29 cellular contexts compared by ENCODE assay signal in the genomic region with DNA sequence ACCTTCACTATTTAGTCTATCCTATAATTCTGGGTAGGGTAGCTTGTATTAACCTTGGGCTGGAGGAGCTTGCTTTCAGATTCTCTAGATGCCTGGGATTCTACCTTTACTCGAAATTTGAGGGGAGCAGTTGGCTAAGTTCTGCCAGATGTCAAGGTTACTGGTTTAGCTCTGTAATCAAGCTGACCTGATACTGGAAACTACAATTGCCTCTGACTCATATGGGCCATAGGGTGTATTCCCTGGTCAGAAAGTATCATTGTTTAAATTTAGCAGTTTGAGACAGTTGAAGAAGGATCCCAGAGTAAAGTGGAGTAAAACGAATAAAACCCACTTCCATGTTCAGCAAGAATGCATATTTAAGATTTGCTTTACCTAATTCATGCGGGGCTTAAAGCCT.
"Had no signal": no experiment of that assay in that cellular context is flagged by ENCODE, and none has a peak within 500 bp of the region (broad histone marks: within the 10 kb centered on the region; RNA-seq: fewer than 3 reads in every experiment).

No MANE protein-coding gene starts in this region.

- H3K4me3 ChIP-seq: stomach, suprapubic skin, testis, thoracic aorta, thyroid gland, tibial artery, tibial nerve, transverse colon, upper lobe of left lung, upper lobe of right lung, uterus, vagina had no signal

- H3K36me3 ChIP-seq: stomach, suprapubic skin, thoracic aorta, thyroid gland, tibial artery, tibial nerve, transverse colon, upper lobe of left lung, upper lobe of right lung, uterus, vagina had no signal

- H3K4me1 Mint-ChIP-seq: stimulated activated effector memory CD8-positive, alpha-beta T cell treated with anti-CD3 and anti-CD28 coated beads, Interleukin-12 subunit alpha, Interleukin-12 subunit beta, amount 100 ng/mL, for 72 hours; stimulated activated memory B cell treated with anti-CD40 and anti-IgM and Interleukin-4, amounts not matched to agents 10 μg/mL and 1 μg/mL and 100 μg/mL, for 72 hours; stimulated activated naive B cell treated with anti-CD40 and anti-IgM and Interleukin-4, amounts not matched to agents 10 μg/mL and 1 μg/mL and 100 μg/mL, for 72 hours; stimulated activated naive CD8-positive, alpha-beta T cell treated with anti-CD3 and anti-CD28 coated beads, Interleukin-15, amount 100 ng/mL, for 72 hours had no signal

- H3K27ac ChIP-seq: stomach, suprapubic skin, testis, thoracic aorta, thyroid gland, tibial artery, tibial nerve, transverse colon, upper lobe of left lung, upper lobe of right lung, uterus, vagina had no signal

- H3K4me1 ChIP-seq: stomach, suprapubic skin, testis, thyroid gland, tibial artery, tibial nerve, transverse colon, upper lobe of left lung, upper lobe of right lung, uterus, vagina had no signal

- H3K4me3 Mint-ChIP-seq: stimulated activated effector memory CD8-positive, alpha-beta T cell treated with anti-CD3 and anti-CD28 coated beads, Interleukin-12 subunit alpha, Interleukin-12 subunit beta, amount 100 ng/mL, for 72 hours; stimulated activated memory B cell treated with anti-CD40 and anti-IgM and Interleukin-4, amounts not matched to agents 10 μg/mL and 1 μg/mL and 100 μg/mL, for 72 hours; stimulated activated naive B cell treated with anti-CD40 and anti-IgM and Interleukin-4, amounts not matched to agents 10 μg/mL and 1 μg/mL and 100 μg/mL, for 72 hours; stimulated activated naive CD8-positive, alpha-beta T cell treated with anti-CD3 and anti-CD28 coated beads, Interleukin-15, amount 100 ng/mL, for 72 hours; stimulated activated naive CD8-positive, alpha-beta T cell treated with anti-CD3 and anti-CD28 coated beads, Interleukin-15, Interleukin-2, amounts not matched to agents 100 ng/mL and 50 ng/mL, for 24 hours; type B pancreatic cell had no signal

- H3K9me3 Mint-ChIP-seq: stimulated activated naive CD8-positive, alpha-beta T cell treated with anti-CD3 and anti-CD28 coated beads, Interleukin-15, Interleukin-2, amounts not matched to agents 100 ng/mL and 50 ng/mL, for 24 hours had no signal

- H3K9me3 ChIP-seq: suprapubic skin, testis, thoracic aorta, thyroid gland, tibial artery, tibial nerve, transverse colon, upper lobe of left lung, upper lobe of right lung, uterus, vagina had no signal

- ATAC-seq: stimulated activated effector memory CD8-positive, alpha-beta T cell treated with anti-CD3 and anti-CD28 coated beads, Interleukin-12 subunit alpha, Interleukin-12 subunit beta, amount 100 ng/mL, for 72 hours; stimulated activated memory B cell treated with anti-CD40 and anti-IgM and Interleukin-4, amounts not matched to agents 10 μg/mL and 1 μg/mL and 100 μg/mL, for 72 hours; stimulated activated naive B cell treated with anti-CD40 and anti-IgM and Interleukin-4, amounts not matched to agents 10 μg/mL and 1 μg/mL and 100 μg/mL, for 72 hours; stimulated activated naive CD8-positive, alpha-beta T cell treated with anti-CD3 and anti-CD28 coated beads, Interleukin-15, amount 100 ng/mL, for 72 hours; stimulated activated naive CD8-positive, alpha-beta T cell treated with anti-CD3 and anti-CD28 coated beads, Interleukin-15, Interleukin-2, amounts not matched to agents 100 U/mL and 50 U/mL, for 24 hours; upper lobe of right lung had no signal

- H3K27ac Mint-ChIP-seq: stimulated activated effector memory CD8-positive, alpha-beta T cell treated with anti-CD3 and anti-CD28 coated beads, Interleukin-12 subunit alpha, Interleukin-12 subunit beta, amount 100 ng/mL, for 72 hours; stimulated activated memory B cell treated with anti-CD40 and anti-IgM and Interleukin-4, amounts not matched to agents 10 μg/mL and 1 μg/mL and 100 μg/mL, for 72 hours; stimulated activated naive B cell treated with anti-CD40 and anti-IgM and Interleukin-4, amounts not matched to agents 10 μg/mL and 1 μg/mL and 100 μg/mL, for 72 hours; stimulated activated naive CD8-positive, alpha-beta T cell treated with anti-CD3 and anti-CD28 coated beads, Interleukin-15, amount 100 ng/mL, for 72 hours; stimulated activated naive CD8-positive, alpha-beta T cell treated with anti-CD3 and anti-CD28 coated beads, Interleukin-15, Interleukin-2, amounts not matched to agents 100 ng/mL and 50 ng/mL, for 24 hours; type B pancreatic cell had no signal

- DNase-seq: stimulated activated CD4-positive, alpha-beta T cell treated with anti-CD3 and anti-CD28 coated beads, Interleukin-2, amount 100 ng/mL, for 48 hours; stimulated activated CD4-positive, alpha-beta T cell treated with anti-CD3 and anti-CD28 coated beads, Interleukin-4, amount 100 ng/mL, for 1 hour; stimulated activated CD4-positive, alpha-beta T cell treated with anti-CD3 and anti-CD28 coated beads, Interleukin-4, amount 100 ng/mL, for 24 hours; stimulated activated CD4-positive, alpha-beta T cell treated with anti-CD3 and anti-CD28 coated beads, Interleukin-4, amount 100 ng/mL, for 4 hours; stimulated activated CD8-positive, alpha-beta memory T cell treated with anti-CD3 and anti-CD28 coated beads, Interleukin-4, amount 100 ng/mL, for 48 hours; stimulated activated naive B cell treated with anti-CD40 and anti-IgM and Interleukin-4, amounts not matched to agents 10 μg/mL and 1 μg/mL and 100 μg/mL, for 72 hours; stimulated activated naive CD4-positive, alpha-beta T cell; stimulated activated naive CD4-positive, alpha-beta T cell treated with Interleukin-2 at 50 U/mL for 16 hours; stimulated activated naive CD8-positive, alpha-beta T cell treated with anti-CD3 and anti-CD28 coated beads, Interleukin-15, amount 100 ng/mL, for 72 hours; stimulated activated naive CD8-positive, alpha-beta T cell treated with anti-CD3 and anti-CD28 coated beads, Interleukin-15, Interleukin-2, amounts not matched to agents 100 U/mL and 50 U/mL, for 24 hours; stomach; substantia nigra; testis; thyroid gland; tibial artery; transverse colon; trophoblast cell; upper lobe of left lung; upper lobe of right lung; uterus had no signal

- H3K27me3 Mint-ChIP-seq: stimulated activated memory B cell treated with anti-CD40 and anti-IgM and Interleukin-4, amounts not matched to agents 10 μg/mL and 1 μg/mL and 100 μg/mL, for 72 hours; stimulated activated naive B cell treated with anti-CD40 and anti-IgM and Interleukin-4, amounts not matched to agents 10 μg/mL and 1 μg/mL and 100 μg/mL, for 72 hours; stimulated activated naive CD8-positive, alpha-beta T cell treated with anti-CD3 and anti-CD28 coated beads, Interleukin-15, amount 100 ng/mL, for 72 hours; stimulated activated naive CD8-positive, alpha-beta T cell treated with anti-CD3 and anti-CD28 coated beads, Interleukin-15, Interleukin-2, amounts not matched to agents 100 ng/mL and 50 ng/mL, for 24 hours; type B pancreatic cell had no signal

- H3K27me3 ChIP-seq: stomach, suprapubic skin, testis, thyroid gland, tibial artery, tibial nerve, transverse colon, upper lobe of left lung, upper lobe of right lung, uterus, vagina had no signal

- H3K36me3 Mint-ChIP-seq: stimulated activated effector memory CD8-positive, alpha-beta T cell treated with anti-CD3 and anti-CD28 coated beads, Interleukin-12 subunit alpha, Interleukin-12 subunit beta, amount 100 ng/mL, for 72 hours; stimulated activated memory B cell treated with anti-CD40 and anti-IgM and Interleukin-4, amounts not matched to agents 10 μg/mL and 1 μg/mL and 100 μg/mL, for 72 hours; stimulated activated naive B cell treated with anti-CD40 and anti-IgM and Interleukin-4, amounts not matched to agents 10 μg/mL and 1 μg/mL and 100 μg/mL, for 72 hours; type B pancreatic cell had no signal

- FAIRE-seq: urothelium cell line had no signal
